In the genomic region with DNA sequence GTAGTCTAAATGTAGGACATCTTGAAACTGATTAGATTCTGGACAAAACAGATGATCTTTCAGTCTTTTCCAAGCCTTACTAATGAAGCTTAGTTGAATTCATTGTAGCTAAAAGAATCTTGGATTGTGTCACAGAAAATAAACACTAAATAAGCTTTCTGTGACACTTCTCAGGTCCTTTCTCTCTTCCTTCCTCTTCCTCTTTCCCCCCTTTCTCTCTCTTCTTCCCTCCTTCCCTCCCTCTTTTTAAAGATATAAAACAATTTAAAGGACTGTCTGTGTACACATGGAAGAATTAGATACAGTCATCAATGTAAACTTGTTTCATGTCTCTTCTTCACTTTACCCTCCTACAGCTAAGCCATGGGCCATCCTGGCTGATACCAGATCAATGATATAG, we compare ENCODE assay signal across 27 cellular contexts. TPM values are rescaled to one million over a fixed set of nuclear protein-coding genes. Genes with fewer than 3 reads are reported as not detected.
"Had no signal": no experiment of that assay in that cellular context is flagged by ENCODE, and none has a peak within 500 bp of the region (broad histone marks: within the 10 kb centered on the region; RNA-seq: fewer than 3 reads in every experiment).

No MANE protein-coding gene starts in this region.

- H3K4me1 Mint-ChIP-seq: nephron had no signal

- H3K27ac Mint-ChIP-seq: activated CD8-positive, alpha-beta T cell treated with anti-CD3 and anti-CD28 coated beads, Interleukin-2, amount 10 ng/mL, durations not matched to agents 7 days and 5 days; activated naive CD4-positive, alpha-beta T cell treated with anti-CD3 and anti-CD28 coated beads for 36 hours; activated naive CD8-positive, alpha-beta T cell treated with anti-CD3 and anti-CD28 coated beads, Interleukin-2, amount 50 U/mL, for 24 hours; activated T-cell treated with anti-CD3 and anti-CD28 coated beads, Interleukin-2, amount 50 U/mL, for 24 hours; endodermal cell; nephron; stimulated activated memory B cell treated with anti-CD40 and anti-IgM and Interleukin-4, amounts not matched to agents 10 μg/mL and 1 μg/mL and 100 μg/mL, for 72 hours had no signal

- H3K27me3 ChIP-seq: esophagus squamous epithelium, gastroesophageal sphincter, heart left ventricle, stomach, suprapubic skin, tibial nerve had no signal

- H3K36me3 Mint-ChIP-seq: stimulated activated memory B cell treated with anti-CD40 and anti-IgM and Interleukin-4, amounts not matched to agents 10 μg/mL and 1 μg/mL and 100 μg/mL, for 72 hours had no signal

- H3K36me3 ChIP-seq: esophagus squamous epithelium, gastroesophageal sphincter, heart left ventricle, stomach, suprapubic skin, tibial nerve had no signal

- H3K27me3 Mint-ChIP-seq: stimulated activated memory B cell treated with anti-CD40 and anti-IgM and Interleukin-4, amounts not matched to agents 10 μg/mL and 1 μg/mL and 100 μg/mL, for 72 hours had no signal

- ATAC-seq: activated CD4-positive, CD25-positive, alpha-beta regulatory T cell treated with anti-CD3 and anti-CD28 coated beads, Interleukin-2, amount 50 U/mL, for 24 hours; activated CD8-positive, alpha-beta T cell treated with anti-CD3 and anti-CD28 coated beads, Interleukin-2, amount 10 ng/mL, durations not matched to agents 7 days and 5 days; activated naive CD8-positive, alpha-beta T cell treated with anti-CD3 and anti-CD28 coated beads, Interleukin-2, amount 50 U/mL, for 24 hours; gastroesophageal sphincter; heart left ventricle; left cardiac atrium; sciatic nerve; stimulated activated memory B cell treated with anti-CD40 and anti-IgM and Interleukin-4, amounts not matched to agents 10 μg/mL and 1 μg/mL and 100 μg/mL, for 72 hours had no signal

- H3K27ac ChIP-seq: esophagus squamous epithelium, gastroesophageal sphincter, heart left ventricle, stomach, suprapubic skin, tibial nerve, VCaP had no signal

- H3K9me3 ChIP-seq: esophagus squamous epithelium, gastroesophageal sphincter, heart left ventricle, stomach, suprapubic skin, tibial nerve had no signal

- DNase-seq: activated CD4-positive, alpha-beta T cell treated with anti-CD3 and anti-CD28 coated beads, Interleukin-2, amount 50 U/mL, for 1 hour; activated CD8-positive, alpha-beta T cell treated with anti-CD3 and anti-CD28 coated beads, Interleukin-2, amount 10 ng/mL, durations not matched to agents 7 days and 5 days; activated effector memory CD4-positive, alpha-beta T cell treated with Interleukin-2 at 50 U/mL for 16 hours; activated naive CD4-positive, alpha-beta T cell treated with anti-CD3 and anti-CD28 coated beads for 36 hours; activated naive CD8-positive, alpha-beta T cell treated with anti-CD3 and anti-CD28 coated beads, Interleukin-2, amount 50 U/mL, for 24 hours; activated T-cell treated with anti-CD3 and anti-CD28 coated beads, Interleukin-2, amount 50 U/mL, for 24 hours; cerebellar nuclear complex; cortex of kidney; endodermal cell; esophagus squamous epithelium; heart left ventricle; left cardiac atrium; mesenchymal stem cell; nucleus accumbens; small intestine; stimulated activated CD4-positive, alpha-beta T cell treated with anti-CD3 and anti-CD28 coated beads, Interleukin-2, amount 100 ng/mL, for 24 hours; stomach had no signal

- H3K4me3 Mint-ChIP-seq: activated CD8-positive, alpha-beta T cell treated with anti-CD3 and anti-CD28 coated beads, Interleukin-2, amount 10 ng/mL, durations not matched to agents 7 days and 5 days; activated naive CD4-positive, alpha-beta T cell treated with anti-CD3 and anti-CD28 coated beads for 36 hours; activated naive CD8-positive, alpha-beta T cell treated with anti-CD3 and anti-CD28 coated beads, Interleukin-2, amount 50 U/mL, for 24 hours; activated T-cell treated with anti-CD3 and anti-CD28 coated beads, Interleukin-2, amount 50 U/mL, for 24 hours; endodermal cell; nephron; stimulated activated memory B cell treated with anti-CD40 and anti-IgM and Interleukin-4, amounts not matched to agents 10 μg/mL and 1 μg/mL and 100 μg/mL, for 72 hours had no signal

- H3K4me3 ChIP-seq: esophagus squamous epithelium, gastroesophageal sphincter, heart left ventricle, stomach, suprapubic skin, tibial nerve had no signal

- H3K9me3 Mint-ChIP-seq: activated naive CD4-positive, alpha-beta T cell treated with anti-CD3 and anti-CD28 coated beads for 36 hours; activated naive CD8-positive, alpha-beta T cell treated with anti-CD3 and anti-CD28 coated beads, Interleukin-2, amount 50 U/mL, for 24 hours; activated T-cell treated with anti-CD3 and anti-CD28 coated beads, Interleukin-2, amount 50 U/mL, for 24 hours; endodermal cell; nephron; stimulated activated memory B cell treated with anti-CD40 and anti-IgM and Interleukin-4, amounts not matched to agents 10 μg/mL and 1 μg/mL and 100 μg/mL, for 72 hours had no signal

RNA-seq across cellular contexts. Expression of a gene that starts 34.4 kb away (rescaled TPM):
- total RNA-seq: activated naive CD4-positive, alpha-beta T cell treated with anti-CD3 and anti-CD28 coated beads for 36 hours; gastroesophageal sphincter; left cardiac atrium; mononuclear cell; myocyte; stomach; tibial nerve had no signal
